In genomic region chr2:112138143-112139032, GRCh38 we compare ENCODE assay signal across 9 cellular contexts. TPM values are rescaled to one million over a fixed set of nuclear protein-coding genes. Genes with fewer than 3 reads are reported as not detected.
DNase-seq lines count a peak whose midpoint lies in the region; ATAC-seq and TF ChIP-seq lines count a peak whose summit lies in the region.
"Had no signal": no experiment of that assay in that cellular context is flagged by ENCODE, and none has a peak within 500 bp of the region (broad histone marks: within the 10 kb centered on the region; RNA-seq: fewer than 3 reads in every experiment).

A gene with protein sequence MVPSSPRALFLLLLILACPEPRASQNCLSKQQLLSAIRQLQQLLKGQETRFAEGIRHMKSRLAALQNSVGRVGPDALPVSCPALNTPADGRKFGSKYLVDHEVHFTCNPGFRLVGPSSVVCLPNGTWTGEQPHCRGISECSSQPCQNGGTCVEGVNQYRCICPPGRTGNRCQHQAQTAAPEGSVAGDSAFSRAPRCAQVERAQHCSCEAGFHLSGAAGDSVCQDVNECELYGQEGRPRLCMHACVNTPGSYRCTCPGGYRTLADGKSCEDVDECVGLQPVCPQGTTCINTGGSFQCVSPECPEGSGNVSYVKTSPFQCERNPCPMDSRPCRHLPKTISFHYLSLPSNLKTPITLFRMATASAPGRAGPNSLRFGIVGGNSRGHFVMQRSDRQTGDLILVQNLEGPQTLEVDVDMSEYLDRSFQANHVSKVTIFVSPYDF (plus strand): TSS chr2:112138385. CDS start chr2:112138656, 271 bp downstream.

- no peak within 1 kb of the TSS for H3K4me3 ChIP-seq in mucosa of descending colon

- ATAC-seq in mucosa of descending colon (peak; percentile 53), HG03097 (IDR thresholded peaks at IDR 0.05; ENCODE audit: low FRiP score, unreplicated experiment) (no peak)

- H3K4me1 ChIP-seq in mucosa of descending colon (ENCODE audit: low read depth): peaks cover 3% of the 10 kb centered on the region

- H3K36me3 Mint-ChIP-seq in dendritic cell treated with granulocyte-macrophage colony-stimulating factor and Interleukin-4, amounts not matched to agents 40 ng/mL and 50 ng/mL, for 4 days (ENCODE audit: low read depth): no peaks in the 10 kb centered on the region

- no peak for TF ChIP-seq CTCF in mucosa of descending colon (IDR thresholded peaks at IDR 0.05)

- peaks cover 54% of the 10 kb centered on the region for H3K27me3 Mint-ChIP-seq in dendritic cell treated with granulocyte-macrophage colony-stimulating factor and Interleukin-4, amounts not matched to agents 40 ng/mL and 50 ng/mL, for 4 days

- H3K9me3 ChIP-seq in mucosa of descending colon: no peaks in the 10 kb centered on the region

- H3K36me3 ChIP-seq in mucosa of descending colon (ENCODE audit: low read depth): no peaks in the 10 kb centered on the region

- intact Hi-C loops in dendritic cell treated with granulocyte-macrophage colony-stimulating factor and Interleukin-4, amounts not matched to agents 40 ng/mL and 50 ng/mL, for 4 days (cut with micrococcal nuclease): no loop called here
- intact Hi-C loops in mucosa of descending colon (cut with DNase I, micrococcal nuclease) (no loop called here), posterior cingulate gyrus (cut with DNase I) (no loop called here)

- peak; percentile 36 for DNase-seq in G401 (ENCODE audit: low spot score)
- DNase-seq in NCI-H510A (lab: John Stamatoyannopoulos, UW): peak; percentile 54
- no peak for DNase-seq in mucosa of descending colon
- DNase-seq in DMS153 treated with DMSO at 0.1 percent for 48 hours (lab: John Stamatoyannopoulos, UW; ENCODE audit: unreplicated experiment): no peak
- no peak for DNase-seq in NCI-H1436 treated with DMSO at 0.1 percent for 48 hours (lab: John Stamatoyannopoulos, UW)
- no peak for DNase-seq in posterior cingulate gyrus

- peaks cover 8% of the 10 kb centered on the region for H3K4me1 Mint-ChIP-seq in dendritic cell treated with granulocyte-macrophage colony-stimulating factor and Interleukin-4, amounts not matched to agents 40 ng/mL and 50 ng/mL, for 4 days (ENCODE audit: low read depth)

- in situ Hi-C loops in G401 (cut with HindIII; ENCODE audit: low sequenced_read_pairs): no loop called here

- peak within 1 kb of the TSS; percentile 59 for H3K4me3 Mint-ChIP-seq in dendritic cell treated with granulocyte-macrophage colony-stimulating factor and Interleukin-4, amounts not matched to agents 40 ng/mL and 50 ng/mL, for 4 days

- no peak within 1 kb of the TSS for H3K27ac Mint-ChIP-seq in dendritic cell treated with granulocyte-macrophage colony-stimulating factor and Interleukin-4, amounts not matched to agents 40 ng/mL and 50 ng/mL, for 4 days

- no peaks in the 10 kb centered on the region for H3K9me3 Mint-ChIP-seq in dendritic cell treated with granulocyte-macrophage colony-stimulating factor and Interleukin-4, amounts not matched to agents 40 ng/mL and 50 ng/mL, for 4 days

RNA-seq across cellular contexts. Expression of the gene that starts here (rescaled TPM):
- not detected in 2 replicates for total RNA-seq in G401 (2014; rRNA removed; shearing (Covaris generic))
- total RNA-seq in mucosa of descending colon: 1 to 10 TPM in 1 of 3 donors, under 1 TPM in 2; 0.72 to 2.2 (median 0.94) TPM
- total RNA-seq: SK-MEL-5 had no signal

Comparison
In these comparisons a context has a peak if more than half of its experiments do, and no peak if none do; other contexts are left out.
1. Peak in DNase-seq in G401; RNA of the gene not detected or under 1 TPM.